In genomic region chr2:30503007-30503691, GRCh38 we compare ENCODE assay signal across 9 cellular contexts. TPM values are rescaled to one million over a fixed set of nuclear protein-coding genes. Genes with fewer than 3 reads are reported as not detected.
DNase-seq lines count a peak whose midpoint lies in the region; ATAC-seq and TF ChIP-seq lines count a peak whose summit lies in the region.
"Had no signal": no experiment of that assay in that cellular context is flagged by ENCODE, and none has a peak within 500 bp of the region (broad histone marks: within the 10 kb centered on the region; RNA-seq: fewer than 3 reads in every experiment).

No MANE protein-coding gene starts in this region.

- H3K27ac ChIP-seq in KMS-11 = no peak overlapping the region
- no peak overlapping the region for H3K27ac ChIP-seq in body of pancreas
- H3K27ac ChIP-seq: tibial nerve had no signal

- peak; percentile 14 for TF ChIP-seq CTCF in GM10266 (IDR thresholded peaks at IDR 0.05; ENCODE audit: control insufficient read depth, insufficient read depth, low read depth, missing control alignments)
- 0 out of 2 replicates have a peak, but pooled peaks have one; percentile 13 for TF ChIP-seq CTCF in KMS-11 (conservative IDR thresholded peaks at IDR 0.05; ENCODE audit: low read depth, low read length)
- TF ChIP-seq CTCF in body of pancreas (IDR thresholded peaks at IDR 0.05) = peak in 4 of 7 experiments; percentile 8 to 17 (median 14)
- peak; percentile 43 for TF ChIP-seq CTCF in neural crest cell (conservative IDR thresholded peaks at IDR 0.05)

- H3K4me1 Mint-ChIP-seq in neural crest cell = no peaks in the 10 kb centered on the region

- no peak overlapping the region for H2AFZ ChIP-seq in KMS-11 (ENCODE audit: low read depth)

- H3K27ac Mint-ChIP-seq in neural crest cell (ENCODE audit: unreplicated experiment) = no peak overlapping the region

- H3K36me3 Mint-ChIP-seq in neural crest cell (ENCODE audit: low read depth) = peaks cover 25% of the 10 kb centered on the region

- H3K36me3 ChIP-seq in KMS-11 (ENCODE audit: insufficient read depth) (no peaks in the 10 kb centered on the region), body of pancreas (replicated peaks in 1 of 2; ENCODE audit: insufficient read depth in 1 of 2, low read depth in 2 of 2) (no peaks in the 10 kb centered on the region)

- H3K79me2 ChIP-seq in KMS-11 (ENCODE audit: insufficient read depth, low read depth) = peaks cover 15% of the 10 kb centered on the region; the same call in 1 of the 2 replicates

- H3K4me3 ChIP-seq in KMS-11 (IDR thresholded peaks at IDR 0.05; ENCODE audit: insufficient read depth, low read depth, low read length) = no peak overlapping the region
- no peak overlapping the region for H3K4me3 ChIP-seq in body of pancreas
- H3K4me3 ChIP-seq: tibial nerve had no signal

- WGBS in body of pancreas, 2 donors = 96 to 100% methylated on average over 2 of the region's 2 CpGs

- H4K20me1 ChIP-seq in KMS-11 (ENCODE audit: insufficient read depth) = no peaks in the 10 kb centered on the region

- no peaks in the 10 kb centered on the region for H3K4me1 ChIP-seq in KMS-11 (ENCODE audit: low read depth, poor library complexity, severe bottlenecking)
- no peaks in the 10 kb centered on the region for H3K4me1 ChIP-seq in body of pancreas
- H3K4me1 ChIP-seq: tibial nerve had no signal

- no peak for TF ChIP-seq POLR2A in body of pancreas (IDR thresholded peaks at IDR 0.05)

- intact Hi-C loops in body of pancreas (cut with DNase I) = no loop called here

- no peak for ATAC-seq in body of pancreas
- ATAC-seq: esophagus mucosa had no signal

- peaks cover 11% of the 10 kb centered on the region for H3K9me3 Mint-ChIP-seq in neural crest cell

- no peaks in the 10 kb centered on the region for H3K27me3 ChIP-seq in KMS-11 (ENCODE audit: insufficient read depth, low read depth)
- H3K27me3 ChIP-seq in body of pancreas = no peaks in the 10 kb centered on the region
- H3K27me3 ChIP-seq: tibial nerve had no signal

- DNase-seq in GM10266 (ENCODE audit: extremely low spot score) (no peak), body of pancreas (no peak), neural crest cell (ENCODE audit: low read depth, low spot score) (no peak), DMS79 treated with DMSO at 0.1 percent for 48 hours (lab: John Stamatoyannopoulos, UW) (no peak), HuH-7.5 (ENCODE audit: low spot score) (no peak)
- DNase-seq in stimulated activated naive CD4-positive, alpha-beta T cell treated with Interleukin-2 at 50 U/mL for 16 hours (lab: John Stamatoyannopoulos, UW) = no peak

- H3K4me2 ChIP-seq in KMS-11 = no peak overlapping the region

- no peak overlapping the region for H3K4me3 Mint-ChIP-seq in neural crest cell

- no peak overlapping the region for H3K9ac ChIP-seq in KMS-11

- H3K27me3 Mint-ChIP-seq in neural crest cell (ENCODE audit: low read depth) = no peaks in the 10 kb centered on the region

- H3K9me3 ChIP-seq in body of pancreas = no peaks in the 10 kb centered on the region

RNA-seq across cellular contexts. Expression of gene LCLAT1, which starts 56.1 kb away (rescaled TPM):
- total RNA-seq in body of pancreas (10 to 100 TPM; 13.7 to 19.4 TPM), neural crest cell (26.8 and 27.7 TPM in 2 replicates)
